In the genomic region with DNA sequence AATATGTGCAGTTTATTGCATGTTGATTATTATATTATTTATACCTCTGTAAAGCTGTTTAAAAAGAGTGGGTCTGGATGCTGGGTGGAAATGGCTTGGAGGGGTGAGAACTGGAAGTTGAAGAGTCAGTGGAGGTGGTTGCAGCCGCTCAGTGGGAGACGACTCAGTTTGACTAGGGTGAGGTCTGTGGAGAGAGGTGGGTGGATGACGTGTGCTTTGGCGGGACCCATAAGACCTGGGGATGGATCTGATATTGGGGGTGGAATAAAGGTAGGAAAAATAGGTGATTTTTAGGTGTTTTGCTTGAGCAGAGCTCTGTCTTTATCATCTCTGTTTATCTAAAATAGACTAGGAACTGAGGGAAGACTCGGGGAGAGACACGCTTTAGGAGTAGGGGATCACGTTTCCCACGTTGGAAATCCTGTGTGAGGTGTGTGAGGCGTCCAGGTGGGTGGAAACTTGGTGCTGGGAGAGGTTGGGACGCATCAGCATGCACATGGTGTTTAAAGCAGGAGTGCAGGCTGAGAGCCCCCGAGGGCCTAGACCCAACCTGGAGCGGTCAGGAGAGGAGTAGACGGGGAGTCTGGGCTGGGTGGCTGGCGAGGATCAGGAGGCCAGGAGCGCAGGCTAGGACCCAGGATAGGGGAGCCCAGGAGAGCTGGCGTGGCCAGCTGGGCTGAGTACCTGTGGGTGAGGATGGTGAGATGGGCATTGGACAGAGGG, we compare ENCODE assay signal across 22 cellular contexts.
"Had no signal": no experiment of that assay in that cellular context is flagged by ENCODE, and none has a peak within 500 bp of the region (broad histone marks: within the 10 kb centered on the region; RNA-seq: fewer than 3 reads in every experiment).

No MANE protein-coding gene starts in this region.

- H3K79me2 ChIP-seq: hepatocyte had no signal

- ATAC-seq: activated CD8-positive, alpha-beta T cell treated with anti-CD3 and anti-CD28 coated beads, Interleukin-2, amount 10 ng/mL, durations not matched to agents 7 days and 5 days; activated T-helper 17 cell treated with anti-CD3 and anti-CD28 coated beads, Interleukin-2, amount 50 U/mL, for 72 hours; left ventricle myocardium superior; stimulated activated naive B cell treated with anti-CD40 and anti-IgM and Interleukin-4, amounts not matched to agents 10 μg/mL and 1 μg/mL and 100 μg/mL, for 72 hours had no signal

- H3K4me2 ChIP-seq: hepatocyte had no signal

- H3K27ac ChIP-seq: adrenal gland, ascending aorta, hepatocyte, right lobe of liver, upper lobe of left lung had no signal

- H3K4me1 Mint-ChIP-seq: activated T-helper 17 cell treated with anti-CD3 and anti-CD28 coated beads, Interleukin-2, amount 50 U/mL, for 72 hours; memory B cell; stimulated activated naive B cell treated with anti-CD40 and anti-IgM and Interleukin-4, amounts not matched to agents 10 μg/mL and 1 μg/mL and 100 μg/mL, for 72 hours had no signal

- H3K27ac Mint-ChIP-seq: activated CD8-positive, alpha-beta T cell treated with anti-CD3 and anti-CD28 coated beads, Interleukin-2, amount 10 ng/mL, durations not matched to agents 7 days and 5 days; activated naive CD8-positive, alpha-beta T cell; activated T-cell treated with anti-CD3 and anti-CD28 coated beads, Interleukin-2, amount 50 U/mL, for 24 hours; activated T-helper 17 cell treated with anti-CD3 and anti-CD28 coated beads, Interleukin-2, amount 50 U/mL, for 72 hours; memory B cell; stimulated activated naive B cell treated with anti-CD40 and anti-IgM and Interleukin-4, amounts not matched to agents 10 μg/mL and 1 μg/mL and 100 μg/mL, for 72 hours had no signal

- H3K36me3 Mint-ChIP-seq: memory B cell; stimulated activated naive B cell treated with anti-CD40 and anti-IgM and Interleukin-4, amounts not matched to agents 10 μg/mL and 1 μg/mL and 100 μg/mL, for 72 hours had no signal

- H3K4me1 ChIP-seq: adrenal gland, ascending aorta, right lobe of liver, upper lobe of left lung had no signal

- DNase-seq: activated CD4-positive, alpha-beta T cell treated with anti-CD3 and anti-CD28 coated beads for 1 hour; activated CD4-positive, alpha-beta T cell treated with anti-CD3 and anti-CD28 coated beads, Interleukin-2, amount 50 U/mL, for 1 hour; activated CD8-positive, alpha-beta T cell treated with anti-CD3 and anti-CD28 coated beads, Interleukin-2, amount 10 ng/mL, durations not matched to agents 7 days and 5 days; activated T-cell treated with anti-CD3 and anti-CD28 coated beads, Interleukin-2, amount 50 U/mL, for 24 hours; cortex of kidney; foreskin fibroblast; left ventricle myocardium superior; occipital lobe; right lobe of liver; small intestine; stimulated activated CD4-positive, alpha-beta T cell treated with anti-CD3 and anti-CD28 coated beads, Interleukin-15, amount 100 ng/mL, for 24 hours; stimulated activated CD8-positive, alpha-beta memory T cell treated with anti-CD3 and anti-CD28 coated beads, Interleukin-4, amount 100 ng/mL, for 48 hours; stimulated activated naive B cell treated with anti-CD40 and anti-IgM and Interleukin-4, amounts not matched to agents 10 μg/mL and 1 μg/mL and 100 μg/mL, for 72 hours; T-helper 9 cell had no signal

- H3K27me3 Mint-ChIP-seq: activated naive CD8-positive, alpha-beta T cell; activated T-cell treated with anti-CD3 and anti-CD28 coated beads, Interleukin-2, amount 50 U/mL, for 24 hours; activated T-helper 17 cell treated with anti-CD3 and anti-CD28 coated beads, Interleukin-2, amount 50 U/mL, for 72 hours; memory B cell; stimulated activated naive B cell treated with anti-CD40 and anti-IgM and Interleukin-4, amounts not matched to agents 10 μg/mL and 1 μg/mL and 100 μg/mL, for 72 hours had no signal

- H3K9me3 Mint-ChIP-seq: activated T-cell treated with anti-CD3 and anti-CD28 coated beads, Interleukin-2, amount 50 U/mL, for 24 hours; activated T-helper 17 cell treated with anti-CD3 and anti-CD28 coated beads, Interleukin-2, amount 50 U/mL, for 72 hours; memory B cell; stimulated activated naive B cell treated with anti-CD40 and anti-IgM and Interleukin-4, amounts not matched to agents 10 μg/mL and 1 μg/mL and 100 μg/mL, for 72 hours had no signal

- H3K36me3 ChIP-seq: adrenal gland, ascending aorta, right lobe of liver, upper lobe of left lung had no signal

- H3K9me3 ChIP-seq: adrenal gland, ascending aorta, right lobe of liver, upper lobe of left lung had no signal

- FAIRE-seq: endometrium, small intestine had no signal

- H3K4me3 Mint-ChIP-seq: activated CD8-positive, alpha-beta T cell treated with anti-CD3 and anti-CD28 coated beads, Interleukin-2, amount 10 ng/mL, durations not matched to agents 7 days and 5 days; activated naive CD8-positive, alpha-beta T cell; activated T-cell treated with anti-CD3 and anti-CD28 coated beads, Interleukin-2, amount 50 U/mL, for 24 hours; activated T-helper 17 cell treated with anti-CD3 and anti-CD28 coated beads, Interleukin-2, amount 50 U/mL, for 72 hours; memory B cell; stimulated activated naive B cell treated with anti-CD40 and anti-IgM and Interleukin-4, amounts not matched to agents 10 μg/mL and 1 μg/mL and 100 μg/mL, for 72 hours had no signal

- H3K4me3 ChIP-seq: adrenal gland, ascending aorta, hepatocyte, right lobe of liver, upper lobe of left lung had no signal

- H2AFZ ChIP-seq: hepatocyte had no signal
